1 cellular context compared by ENCODE assay signal in the genomic region with DNA sequence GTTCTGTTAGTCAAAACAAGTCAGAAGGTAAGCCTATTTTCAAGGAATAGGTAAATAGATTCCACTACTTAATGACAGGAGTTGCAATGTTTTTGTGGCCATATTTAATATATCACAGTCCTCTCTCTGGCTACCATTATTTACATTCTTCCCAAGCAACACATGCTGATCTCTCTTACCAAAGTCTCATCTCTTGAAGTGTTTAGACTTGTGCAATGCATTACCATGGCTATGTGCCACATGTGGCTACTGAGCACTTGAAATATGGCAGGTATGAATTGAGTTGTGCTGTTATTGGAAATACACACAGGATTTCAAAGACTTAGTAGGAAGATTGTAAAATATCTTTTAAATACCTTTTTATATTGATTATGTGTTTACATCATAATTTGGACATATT.
TF ChIP-seq lines count a peak whose summit lies in the region.

No MANE protein-coding gene starts in this region.

TF ChIP-seq in GM23338, 12 proteins besides CTCF, POLR2A, EP300 and RAD21 (continued from another document):
- TF ChIP-seq, protein P1, sequence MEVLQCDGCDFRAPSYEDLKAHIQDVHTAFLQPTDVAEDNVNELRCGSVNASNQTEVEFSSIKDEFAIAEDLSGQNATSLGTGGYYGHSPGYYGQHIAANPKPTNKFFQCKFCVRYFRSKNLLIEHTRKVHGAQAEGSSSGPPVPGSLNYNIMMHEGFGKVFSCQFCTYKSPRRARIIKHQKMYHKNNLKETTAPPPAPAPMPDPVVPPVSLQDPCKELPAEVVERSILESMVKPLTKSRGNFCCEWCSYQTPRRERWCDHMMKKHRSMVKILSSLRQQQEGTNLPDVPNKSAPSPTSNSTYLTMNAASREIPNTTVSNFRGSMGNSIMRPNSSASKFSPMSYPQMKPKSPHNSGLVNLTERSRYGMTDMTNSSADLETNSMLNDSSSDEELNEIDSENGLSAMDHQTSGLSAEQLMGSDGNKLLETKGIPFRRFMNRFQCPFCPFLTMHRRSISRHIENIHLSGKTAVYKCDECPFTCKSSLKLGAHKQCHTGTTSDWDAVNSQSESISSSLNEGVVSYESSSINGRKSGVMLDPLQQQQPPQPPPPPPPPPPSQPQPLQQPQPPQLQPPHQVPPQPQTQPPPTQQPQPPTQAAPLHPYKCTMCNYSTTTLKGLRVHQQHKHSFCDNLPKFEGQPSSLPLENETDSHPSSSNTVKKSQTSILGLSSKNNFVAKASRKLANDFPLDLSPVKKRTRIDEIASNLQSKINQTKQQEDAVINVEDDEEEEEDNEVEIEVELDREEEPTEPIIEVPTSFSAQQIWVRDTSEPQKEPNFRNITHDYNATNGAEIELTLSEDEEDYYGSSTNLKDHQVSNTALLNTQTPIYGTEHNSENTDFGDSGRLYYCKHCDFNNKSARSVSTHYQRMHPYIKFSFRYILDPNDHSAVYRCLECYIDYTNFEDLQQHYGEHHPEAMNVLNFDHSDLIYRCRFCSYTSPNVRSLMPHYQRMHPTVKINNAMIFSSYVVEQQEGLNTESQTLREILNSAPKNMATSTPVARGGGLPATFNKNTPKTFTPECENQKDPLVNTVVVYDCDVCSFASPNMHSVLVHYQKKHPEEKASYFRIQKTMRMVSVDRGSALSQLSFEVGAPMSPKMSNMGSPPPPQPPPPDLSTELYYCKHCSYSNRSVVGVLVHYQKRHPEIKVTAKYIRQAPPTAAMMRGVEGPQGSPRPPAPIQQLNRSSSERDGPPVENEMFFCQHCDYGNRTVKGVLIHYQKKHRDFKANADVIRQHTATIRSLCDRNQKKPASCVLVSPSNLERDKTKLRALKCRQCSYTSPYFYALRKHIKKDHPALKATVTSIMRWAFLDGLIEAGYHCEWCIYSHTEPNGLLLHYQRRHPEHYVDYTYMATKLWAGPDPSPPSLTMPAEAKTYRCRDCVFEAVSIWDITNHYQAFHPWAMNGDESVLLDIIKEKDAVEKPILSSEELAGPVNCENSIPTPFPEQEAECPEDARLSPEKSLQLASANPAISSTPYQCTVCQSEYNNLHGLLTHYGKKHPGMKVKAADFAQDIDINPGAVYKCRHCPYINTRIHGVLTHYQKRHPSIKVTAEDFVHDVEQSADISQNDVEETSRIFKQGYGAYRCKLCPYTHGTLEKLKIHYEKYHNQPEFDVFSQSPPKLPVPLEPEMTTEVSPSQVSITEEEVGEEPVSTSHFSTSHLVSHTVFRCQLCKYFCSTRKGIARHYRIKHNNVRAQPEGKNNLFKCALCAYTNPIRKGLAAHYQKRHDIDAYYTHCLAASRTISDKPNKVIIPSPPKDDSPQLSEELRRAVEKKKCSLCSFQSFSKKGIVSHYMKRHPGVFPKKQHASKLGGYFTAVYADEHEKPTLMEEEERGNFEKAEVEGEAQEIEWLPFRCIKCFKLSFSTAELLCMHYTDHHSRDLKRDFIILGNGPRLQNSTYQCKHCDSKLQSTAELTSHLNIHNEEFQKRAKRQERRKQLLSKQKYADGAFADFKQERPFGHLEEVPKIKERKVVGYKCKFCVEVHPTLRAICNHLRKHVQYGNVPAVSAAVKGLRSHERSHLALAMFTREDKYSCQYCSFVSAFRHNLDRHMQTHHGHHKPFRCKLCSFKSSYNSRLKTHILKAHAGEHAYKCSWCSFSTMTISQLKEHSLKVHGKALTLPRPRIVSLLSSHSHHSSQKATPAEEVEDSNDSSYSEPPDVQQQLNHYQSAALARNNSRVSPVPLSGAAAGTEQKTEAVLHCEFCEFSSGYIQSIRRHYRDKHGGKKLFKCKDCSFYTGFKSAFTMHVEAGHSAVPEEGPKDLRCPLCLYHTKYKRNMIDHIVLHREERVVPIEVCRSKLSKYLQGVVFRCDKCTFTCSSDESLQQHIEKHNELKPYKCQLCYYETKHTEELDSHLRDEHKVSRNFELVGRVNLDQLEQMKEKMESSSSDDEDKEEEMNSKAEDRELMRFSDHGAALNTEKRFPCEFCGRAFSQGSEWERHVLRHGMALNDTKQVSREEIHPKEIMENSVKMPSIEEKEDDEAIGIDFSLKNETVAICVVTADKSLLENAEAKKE (CRISPR knock-in tag; IDR thresholded peaks at IDR 0.05): no peak
- no peak for TF ChIP-seq POLR2AphosphoS5 (IDR thresholded peaks at IDR 0.05; ENCODE audit: low read depth)
